ENCODE assay signal across 19 cellular contexts in genomic region chr9:113573303-113573958, GRCh38.
DNase-seq lines count a peak whose midpoint lies in the region; ATAC-seq and TF ChIP-seq lines count a peak whose summit lies in the region.
"Had no signal": no experiment of that assay in that cellular context is flagged by ENCODE, and none has a peak within 500 bp of the region (broad histone marks: within the 10 kb centered on the region; RNA-seq: fewer than 3 reads in every experiment).

No MANE protein-coding gene starts in this region.

- H3K4me1 Mint-ChIP-seq in CD4-positive, alpha-beta memory T cell, result peaks cover 36 to 69% (median 50%) of the 10 kb centered on the region in 4 donors
- H3K4me1 Mint-ChIP-seq in central memory CD8-positive, alpha-beta T cell, result peaks cover 86% of the 10 kb centered on the region
- H3K4me1 Mint-ChIP-seq in immature natural killer cell, result peaks cover 99% of the 10 kb centered on the region in 2 donors

- H3K36me3 Mint-ChIP-seq in CD4-positive, alpha-beta memory T cell, result no peaks in the 10 kb centered on the region
- H3K36me3 Mint-ChIP-seq in central memory CD8-positive, alpha-beta T cell (ENCODE audit: insufficient read depth), result peaks cover 2% of the 10 kb centered on the region
- peaks cover 0 to 5% (median 0%) of the 10 kb centered on the region in 3 donors for H3K36me3 Mint-ChIP-seq in immature natural killer cell

- H3K4me3 Mint-ChIP-seq in CD4-positive, alpha-beta memory T cell, result peak overlapping the region in 1 of 8 donors; percentile 46
- H3K4me3 Mint-ChIP-seq in central memory CD8-positive, alpha-beta T cell, result no peak overlapping the region
- peak overlapping the region in 2 of 5 donors; percentile 10 to 72 for H3K4me3 Mint-ChIP-seq in immature natural killer cell
- H3K4me3 Mint-ChIP-seq: activated naive CD8-positive, alpha-beta T cell treated with anti-CD3 and anti-CD28 coated beads, Interleukin-2, amount 50 U/mL, for 24 hours; naive thymus-derived CD4-positive, alpha-beta T cell had no signal

- H3K9me3 Mint-ChIP-seq in CD4-positive, alpha-beta memory T cell, result no peaks in the 10 kb centered on the region
- no peaks in the 10 kb centered on the region for H3K9me3 Mint-ChIP-seq in central memory CD8-positive, alpha-beta T cell
- H3K9me3 Mint-ChIP-seq in immature natural killer cell, result peaks cover 0 to 2% (median 0%) of the 10 kb centered on the region in 6 donors
- H3K9me3 Mint-ChIP-seq: activated naive CD8-positive, alpha-beta T cell treated with anti-CD3 and anti-CD28 coated beads, Interleukin-2, amount 50 U/mL, for 24 hours; naive thymus-derived CD4-positive, alpha-beta T cell had no signal

- no peaks in the 10 kb centered on the region for H3K9me3 ChIP-seq in CD4-positive, alpha-beta memory T cell (ENCODE audit: control insufficient read depth in 1 of 2, low read length in 2 of 2)
- H3K9me3 ChIP-seq: left lung had no signal

- H3K27ac ChIP-seq in CD4-positive, alpha-beta memory T cell (ENCODE audit: low read depth, low read length), result no peak overlapping the region
- H3K27ac ChIP-seq: left lung, SJCRH30 had no signal

- H3K4me3 ChIP-seq in CD4-positive, alpha-beta memory T cell (ENCODE audit: low read length in 2 of 2), result no peak overlapping the region
- H3K4me3 ChIP-seq: left lung, SJCRH30 had no signal

- peak overlapping the region in 5 of 7 donors; percentile 3 to 90 (median 60) for H3K27ac Mint-ChIP-seq in CD4-positive, alpha-beta memory T cell
- peak overlapping the region; percentile 42 for H3K27ac Mint-ChIP-seq in central memory CD8-positive, alpha-beta T cell (ENCODE audit: low read depth)
- H3K27ac Mint-ChIP-seq in immature natural killer cell, result peak overlapping the region; percentile 76 to 96 (median 88)

- no peaks in the 10 kb centered on the region for H3K27me3 ChIP-seq in CD4-positive, alpha-beta memory T cell (ENCODE audit: insufficient read depth, low read length)
- H3K27me3 ChIP-seq: left lung, SJCRH30 had no signal

- H3K36me3 ChIP-seq in CD4-positive, alpha-beta memory T cell (ENCODE audit: insufficient read depth, low read length), result no peaks in the 10 kb centered on the region
- H3K36me3 ChIP-seq: left lung had no signal

- POLR2A ChIA-PET in CD4-positive, alpha-beta memory T cell (lab: Charles Lee; ENCODE audit: partially characterized antibody), result interaction anchor here (0.7 to 1.1 kb wide), 3 partner anchors 9 to 17 kb away, joined by 3 read pairs; no protein-coding TSS in a partner anchor
- POLR2A ChIA-PET in HEK293T (lab: Yijun Ruan, JAX), result no interaction called here

- peaks cover 32% of the 10 kb centered on the region for H3K4me1 ChIP-seq in CD4-positive, alpha-beta memory T cell (ENCODE audit: insufficient read depth, low read length)

- H3K27me3 Mint-ChIP-seq in CD4-positive, alpha-beta memory T cell, result no peaks in the 10 kb centered on the region
- H3K27me3 Mint-ChIP-seq in central memory CD8-positive, alpha-beta T cell, result no peaks in the 10 kb centered on the region
- peaks cover 0 to 12% (median 1%) of the 10 kb centered on the region in 3 donors for H3K27me3 Mint-ChIP-seq in immature natural killer cell (ENCODE audit: low read depth in 3 of 3)
- H3K27me3 Mint-ChIP-seq: activated naive CD8-positive, alpha-beta T cell treated with anti-CD3 and anti-CD28 coated beads, Interleukin-2, amount 50 U/mL, for 24 hours; naive thymus-derived CD4-positive, alpha-beta T cell had no signal

- CTCF ChIA-PET in CD4-positive, alpha-beta memory T cell (lab: Charles Lee; ENCODE audit: partially characterized antibody), result interaction anchor here (0.6 to 1.5 kb wide), 3 partner anchors 9 to 128 kb away, joined by 3 to 4 read pairs (median 3); no protein-coding TSS in a partner anchor
- CTCF ChIA-PET in HEK293T (lab: Yijun Ruan, JAX), result no interaction called here

- DNase-seq in CD4-positive, alpha-beta memory T cell, result no peak
- no peak for DNase-seq in central memory CD8-positive, alpha-beta T cell (ENCODE audit: low spot score in 2 of 2)
- DNase-seq in immature natural killer cell, result no peak
- peak; percentile 61 for DNase-seq in posterior vena cava (ENCODE audit: low spot score)
- DNase-seq in NAMALWA (ENCODE audit: low spot score), result no peak
- no peak for DNase-seq in HEK293T (ENCODE audit: extremely low spot score)
- DNase-seq: activated CD4-positive, alpha-beta T cell treated with anti-CD3 and anti-CD28 coated beads for 48 hours; activated naive CD8-positive, alpha-beta T cell treated with anti-CD3 and anti-CD28 coated beads, Interleukin-2, amount 50 U/mL, for 24 hours; Calu3; GF-D8; H7; naive thymus-derived CD4-positive, alpha-beta T cell; NCI-H1694; NCI-H446 treated with DMSO at 0.1 percent for 48 hours; SJCRH30; T1000 had no signal

- intact Hi-C loops in CD4-positive, alpha-beta memory T cell (cut with micrococcal nuclease), result no loop called here
- intact Hi-C loops in posterior vena cava (cut with DNase I), result no loop called here

- no peak for ATAC-seq in central memory CD8-positive, alpha-beta T cell (replicated peaks; ENCODE audit: extremely low read depth, poor library complexity, severe bottlenecking)
- ATAC-seq in GM18519 (IDR thresholded peaks at IDR 0.05; ENCODE audit: low FRiP score, unreplicated experiment) (no peak), HG02642 (IDR thresholded peaks at IDR 0.05; ENCODE audit: poor library complexity, unreplicated experiment) (no peak)
- ATAC-seq: activated naive CD8-positive, alpha-beta T cell treated with anti-CD3 and anti-CD28 coated beads, Interleukin-2, amount 50 U/mL, for 24 hours; left lung; naive thymus-derived CD4-positive, alpha-beta T cell had no signal

TF ChIP-seq in HEK293T, 16 proteins besides CTCF, POLR2A, EP300 and RAD21:
- TF ChIP-seq BHLHE40 (IDR thresholded peaks at IDR 0.05; ENCODE audit: borderline replicate concordance) (no peak), CTBP1 (IDR thresholded peaks at IDR 0.05; ENCODE audit: borderline replicate concordance) (no peak), ELF4 (IDR thresholded peaks at IDR 0.05) (no peak), TARDBP (IDR thresholded peaks at IDR 0.05) (no peak), LEF1 (IDR thresholded peaks at IDR 0.05; ENCODE audit: borderline replicate concordance) (no peak), ZNF384 (IDR thresholded peaks at IDR 0.05) (no peak), NFRKB (IDR thresholded peaks at IDR 0.05) (no peak), ARNT (IDR thresholded peaks at IDR 0.05) (no peak), SP1 (IDR thresholded peaks at IDR 0.05) (no peak), L3MBTL2 (conservative IDR thresholded peaks at IDR 0.05) (no peak), FOXA1 (IDR thresholded peaks at IDR 0.05) (no peak), FOXM1 (IDR thresholded peaks at IDR 0.05; ENCODE audit: borderline replicate concordance) (no peak)
